In the genomic region with DNA sequence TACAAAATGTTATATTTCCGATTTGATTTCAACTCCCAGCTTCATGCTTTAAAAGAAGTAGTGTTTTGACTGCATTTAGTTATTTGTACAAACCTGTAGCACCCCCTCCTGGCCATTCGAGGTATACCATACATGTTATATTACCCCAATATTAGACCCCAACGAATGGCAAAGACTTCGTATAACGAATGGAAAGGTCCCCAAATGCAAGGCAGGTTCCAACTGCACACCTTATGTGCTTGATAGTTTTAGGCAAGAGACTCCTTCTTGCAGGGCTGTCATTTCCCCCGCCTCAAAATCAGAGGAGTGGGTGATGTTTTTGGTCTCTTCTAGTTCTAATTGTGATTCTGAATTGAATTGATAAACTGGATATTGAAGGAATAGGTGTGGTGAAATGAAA, we compare ENCODE assay signal across 8 cellular contexts.
A peak's percentile ranks its signal among the peaks of the same experiment; 100 is the strongest.
DNase-seq lines count a peak whose midpoint lies in the region; TF ChIP-seq lines count a peak whose summit lies in the region.

No MANE protein-coding gene starts in this region.

- peak; percentile 56 for DNase-seq in Ammon's horn (ENCODE audit: low spot score)
- peak; percentile 61 for DNase-seq in GM13976 (ENCODE audit: low spot score)
- DNase-seq in NCI-H1694 (lab: John Stamatoyannopoulos, UW): peak; percentile 51
- peak; percentile 64 for DNase-seq in activated T-cell treated with anti-CD3 and anti-CD28 coated beads for 4 hours
- peak; percentile 31 for DNase-seq in glutamatergic neuron
- DNase-seq in stimulated activated CD4-positive, alpha-beta T cell treated with anti-CD3 and anti-CD28 coated beads, Interleukin-4, amount 100 ng/mL, for 1 hour: peak; percentile 55
- DNase-seq in GM19240 (ENCODE audit: insufficient read length, low spot score): no peak
- DNase-seq in middle frontal gyrus (ENCODE audit: extremely low spot score, low spot score): no peak

- TF ChIP-seq CTCF in GM13976 (IDR thresholded peaks at IDR 0.05; ENCODE audit: borderline replicate concordance, control extremely low read depth, extremely low read depth, insufficient read depth, missing control alignments) (peak; percentile 52), glutamatergic neuron (IDR thresholded peaks at IDR 0.05; ENCODE audit: partially characterized antibody, unreplicated experiment) (peak; percentile 90)

- no peak overlapping the region for H3K4me3 Mint-ChIP-seq in glutamatergic neuron (ENCODE audit: unreplicated experiment)

- in situ Hi-C loops in GM13976 (cut with MboI; ENCODE audit: low sequenced_read_pairs, unreplicated experiment): no loop called here

- peaks cover 3% of the 10 kb centered on the region for H3K9me3 Mint-ChIP-seq in glutamatergic neuron (ENCODE audit: unreplicated experiment)

- H3K36me3 Mint-ChIP-seq in glutamatergic neuron (ENCODE audit: unreplicated experiment): no peaks in the 10 kb centered on the region

- no peaks in the 10 kb centered on the region for H3K27me3 Mint-ChIP-seq in glutamatergic neuron (ENCODE audit: unreplicated experiment)

- H3K27ac Mint-ChIP-seq in glutamatergic neuron (ENCODE audit: unreplicated experiment): no peak overlapping the region

- peaks cover 10% of the 10 kb centered on the region for H3K4me1 Mint-ChIP-seq in glutamatergic neuron (ENCODE audit: low read depth, unreplicated experiment)

Comparison
In these comparisons a context has a peak if more than half of its experiments do, and no peak if none do; other contexts are left out.
1. DNase-seq: peak in Ammon's horn (single experiment), GM13976 (single experiment), NCI-H1694 (single experiment), activated T-cell treated with anti-CD3 and anti-CD28 coated beads for 4 hours (single experiment), glutamatergic neuron (single experiment) and stimulated activated CD4-positive, alpha-beta T cell treated with anti-CD3 and anti-CD28 coated beads, Interleukin-4, amount 100 ng/mL, for 1 hour (single experiment); none in GM19240 (single experiment) and middle frontal gyrus (single experiment).